In the genomic region with DNA sequence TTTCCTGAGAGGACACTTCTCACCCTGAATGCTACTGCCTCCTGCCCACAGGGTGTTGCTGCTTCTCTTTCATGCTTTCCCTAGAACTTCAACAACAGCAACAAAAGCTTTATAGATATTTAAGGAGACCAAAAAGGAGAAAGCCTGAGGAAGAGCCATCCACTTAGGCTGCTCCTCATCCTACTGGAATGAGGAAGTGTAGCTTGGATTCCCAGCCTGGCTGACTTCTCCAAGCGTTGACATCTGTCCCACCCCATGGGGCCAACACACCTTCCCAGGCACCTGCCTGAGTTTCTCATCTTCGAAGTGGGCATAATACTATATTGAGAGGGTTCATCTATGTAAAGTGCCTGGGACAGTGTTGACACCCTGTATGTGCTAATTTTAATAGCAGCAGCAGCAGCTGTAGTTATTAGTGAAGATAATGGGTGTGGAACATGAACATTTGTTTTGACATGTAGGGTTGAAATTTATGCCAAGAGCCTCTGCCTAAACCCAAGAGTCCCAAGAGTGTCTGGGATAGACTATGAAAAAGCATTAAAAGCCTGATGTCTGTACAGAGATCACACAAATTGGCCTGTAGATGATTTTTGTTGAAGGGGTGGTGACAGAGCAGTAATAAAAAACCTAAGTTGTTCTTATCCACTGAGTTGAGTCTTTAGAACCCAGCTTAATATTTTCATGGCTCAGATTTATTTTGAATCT, we compare ENCODE assay signal across 19 cellular contexts.
"Had no signal": no experiment of that assay in that cellular context is flagged by ENCODE, and none has a peak within 500 bp of the region (broad histone marks: within the 10 kb centered on the region; RNA-seq: fewer than 3 reads in every experiment).

No MANE protein-coding gene starts in this region.

- H3K4me1 ChIP-seq: colonic mucosa, lower lobe of right lung had no signal

- ATAC-seq: activated CD4-positive, CD25-positive, alpha-beta regulatory T cell treated with anti-CD3 and anti-CD28 coated beads, Interleukin-2, amount 50 U/mL, for 24 hours; activated CD8-positive, alpha-beta T cell treated with anti-CD3 and anti-CD28 coated beads, Interleukin-2, amount 10 ng/mL, durations not matched to agents 7 days and 5 days; activated naive CD8-positive, alpha-beta T cell treated with anti-CD3 and anti-CD28 coated beads, Interleukin-2, amount 50 U/mL, for 24 hours; lower lobe of right lung had no signal

- H3K9me3 ChIP-seq: colonic mucosa, lower lobe of right lung, tibial artery had no signal

- FAIRE-seq: urothelium cell line had no signal

- H3K36me3 ChIP-seq: brain microvascular endothelial cell, colonic mucosa, lower lobe of right lung, tibial artery had no signal

- DNase-seq: activated CD4-positive, alpha-beta T cell treated with anti-CD3 and anti-CD28 coated beads, Interleukin-2, amount 10 ng/mL, durations not matched to agents 7 days and 5 days; activated CD8-positive, alpha-beta T cell treated with anti-CD3 and anti-CD28 coated beads, Interleukin-2, amount 10 ng/mL, durations not matched to agents 7 days and 5 days; activated effector memory CD4-positive, alpha-beta T cell treated with Interleukin-2 at 50 U/mL for 16 hours; activated naive CD4-positive, alpha-beta T cell treated with anti-CD3 and anti-CD28 coated beads, Interleukin-2, amount 10 ng/mL, durations not matched to agents 7 days and 5 days; activated naive CD8-positive, alpha-beta T cell treated with anti-CD3 and anti-CD28 coated beads, Interleukin-2, amount 50 U/mL, for 24 hours; activated T-cell treated with anti-CD3 and anti-CD28 coated beads, Interleukin-2, amount 50 U/mL, for 24 hours; anterior cingulate cortex; brain microvascular endothelial cell; colonic mucosa; erythroblast; immature natural killer cell; left cardiac atrium; lower lobe of right lung; stimulated activated CD4-positive, alpha-beta T cell treated with anti-CD3 and anti-CD28 coated beads, Interleukin-12 subunit alpha, Interleukin-12 subunit beta, amount 100 ng/mL, for 4 hours; stimulated activated CD4-positive, alpha-beta T cell treated with anti-CD3 and anti-CD28 coated beads, Interleukin-1b, Interleukin-23, amount 100 ng/mL, for 48 hours; stimulated activated naive CD4-positive, alpha-beta T cell treated with Interleukin-2 at 50 U/mL for 16 hours; tibial artery had no signal

- H3K27me3 ChIP-seq: brain microvascular endothelial cell, colonic mucosa, tibial artery had no signal

- H3K4me3 ChIP-seq: colonic mucosa, lower lobe of right lung, tibial artery had no signal

- H3K27ac ChIP-seq: brain microvascular endothelial cell, colonic mucosa, lower lobe of right lung had no signal
